Comparison of ENCODE assay signal across 29 cellular contexts in the genomic region with DNA sequence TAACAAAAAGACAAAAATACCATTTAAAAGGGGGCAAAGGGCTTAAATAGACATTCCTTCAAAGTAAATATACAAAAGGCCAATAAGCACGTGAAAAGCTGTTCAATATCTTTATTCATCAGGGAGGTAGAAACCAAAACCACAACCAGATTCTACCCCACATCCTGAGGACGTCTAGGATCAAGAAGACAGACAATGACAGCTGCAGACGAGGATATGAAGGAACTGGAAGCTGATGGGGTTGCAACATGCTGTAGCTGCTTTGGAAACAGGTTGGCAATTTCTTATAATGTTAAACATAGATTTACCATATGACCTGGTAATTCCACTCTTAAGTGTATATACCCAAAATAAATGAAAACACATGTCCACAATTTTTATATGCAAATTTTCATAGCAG.
"Had no signal": no experiment of that assay in that cellular context is flagged by ENCODE, and none has a peak within 500 bp of the region (broad histone marks: within the 10 kb centered on the region; RNA-seq: fewer than 3 reads in every experiment).

No MANE protein-coding gene starts in this region.

- H3K27me3 ChIP-seq: left lung, neural progenitor cell, stomach, thyroid gland, upper lobe of left lung, vagina had no signal

- H3K27ac Mint-ChIP-seq: activated CD4-positive, alpha-beta T cell treated with anti-CD3 and anti-CD28 coated beads for 36 hours; activated CD8-positive, alpha-beta memory T cell treated with anti-CD3 and anti-CD28 coated beads, Interleukin-2, amount 10 ng/mL, durations not matched to agents 7 days and 5 days; activated naive CD8-positive, alpha-beta T cell; activated T-helper 2 cell treated with anti-CD3 and anti-CD28 coated beads, Interferon-gamma antibody, Interleukin-2, Interleukin-4, amounts not matched to agents 10 μg/mL and 5 μg/mL and 100 μg/mL, durations not matched to agents 14 hours and 24 hours and 36 hours; endodermal cell; neural progenitor cell; stimulated activated naive B cell treated with anti-CD40 and anti-IgM and Interleukin-4, amounts not matched to agents 10 μg/mL and 1 μg/mL and 100 μg/mL, for 72 hours; T-cell had no signal

- H3K4me3 ChIP-seq: left lung, lung, neural progenitor cell, psoas muscle, sigmoid colon, smooth muscle cell, stomach, thyroid gland, upper lobe of left lung, vagina had no signal

- H3K79me2 ChIP-seq: parathyroid adenoma had no signal

- H3K27ac ChIP-seq: left lung, neural progenitor cell, parathyroid adenoma, psoas muscle, sigmoid colon, stomach, thyroid gland, upper lobe of left lung, vagina had no signal

- H3K4me1 Mint-ChIP-seq: endodermal cell; neural progenitor cell; stimulated activated naive B cell treated with anti-CD40 and anti-IgM and Interleukin-4, amounts not matched to agents 10 μg/mL and 1 μg/mL and 100 μg/mL, for 72 hours had no signal

- H3K36me3 Mint-ChIP-seq: activated CD8-positive, alpha-beta memory T cell treated with anti-CD3 and anti-CD28 coated beads, Interleukin-2, amount 10 ng/mL, durations not matched to agents 7 days and 5 days; neural progenitor cell; T-cell had no signal

- H3K9me3 ChIP-seq: psoas muscle, thyroid gland had no signal

- H3K27me3 Mint-ChIP-seq: activated naive CD8-positive, alpha-beta T cell had no signal

- H3K9ac ChIP-seq: neural progenitor cell, parathyroid adenoma had no signal

- H3K4me1 ChIP-seq: left lung, neural progenitor cell, parathyroid adenoma, psoas muscle, sigmoid colon, stomach, thyroid gland, upper lobe of left lung, vagina had no signal

- H3K36me3 ChIP-seq: left lung, neural progenitor cell, sigmoid colon, stomach, thyroid gland, upper lobe of left lung, vagina had no signal

- H3K4me2 ChIP-seq: neural progenitor cell, smooth muscle cell had no signal

- ATAC-seq: activated CD4-positive, alpha-beta T cell treated with anti-CD3 and anti-CD28 coated beads for 36 hours; activated CD8-positive, alpha-beta memory T cell treated with anti-CD3 and anti-CD28 coated beads, Interleukin-2, amount 10 ng/mL, durations not matched to agents 7 days and 5 days; esophagus mucosa; left lung; psoas muscle; stimulated activated naive B cell treated with anti-CD40 and anti-IgM and Interleukin-4, amounts not matched to agents 10 μg/mL and 1 μg/mL and 100 μg/mL, for 72 hours had no signal

- DNase-seq: activated CD4-positive, alpha-beta T cell treated with anti-CD3 and anti-CD28 coated beads for 36 hours; activated CD4-positive, alpha-beta T cell treated with anti-CD3 and anti-CD28 coated beads, Interleukin-2, amount 50 U/mL, for 4 hours; activated CD4-positive, CD25-positive, alpha-beta regulatory T cell; activated CD8-positive, alpha-beta memory T cell treated with anti-CD3 and anti-CD28 coated beads, Interleukin-2, amount 10 ng/mL, durations not matched to agents 7 days and 5 days; activated T-cell treated with anti-CD3 and anti-CD28 coated beads, Interleukin-2, amount 50 U/mL, for 48 hours; anterior cingulate cortex; cortex of kidney; endodermal cell; foreskin melanocyte; left lung; occipital lobe; psoas muscle; sigmoid colon; stimulated activated CD4-positive, alpha-beta T cell treated with anti-CD3 and anti-CD28 coated beads, Interleukin-1b, Interleukin-23, amount 100 ng/mL, for 48 hours; stimulated activated CD4-positive, alpha-beta T cell treated with anti-CD3 and anti-CD28 coated beads, Interleukin-4, amount 100 ng/mL, for 4 hours; stimulated activated CD8-positive, alpha-beta memory T cell treated with anti-CD3 and anti-CD28 coated beads, Interleukin-4, amount 100 ng/mL, for 48 hours; stimulated activated naive B cell treated with anti-CD40 and anti-IgM and Interleukin-4, amounts not matched to agents 10 μg/mL and 1 μg/mL and 100 μg/mL, for 72 hours; stomach; T-cell; thyroid gland; upper lobe of left lung had no signal

- H2AFZ ChIP-seq: neural progenitor cell, parathyroid adenoma had no signal

- H3K9me3 Mint-ChIP-seq: activated T-helper 2 cell treated with anti-CD3 and anti-CD28 coated beads, Interferon-gamma antibody, Interleukin-2, Interleukin-4, amounts not matched to agents 10 μg/mL and 5 μg/mL and 100 μg/mL, durations not matched to agents 14 hours and 24 hours and 36 hours had no signal

- H3K4me3 Mint-ChIP-seq: activated CD4-positive, alpha-beta T cell treated with anti-CD3 and anti-CD28 coated beads for 36 hours; activated CD8-positive, alpha-beta memory T cell treated with anti-CD3 and anti-CD28 coated beads, Interleukin-2, amount 10 ng/mL, durations not matched to agents 7 days and 5 days; activated naive CD8-positive, alpha-beta T cell; endodermal cell; neural progenitor cell; stimulated activated naive B cell treated with anti-CD40 and anti-IgM and Interleukin-4, amounts not matched to agents 10 μg/mL and 1 μg/mL and 100 μg/mL, for 72 hours; T-cell had no signal
